23 cellular contexts compared by ENCODE assay signal in genomic region chr4:42809419-42810084, GRCh38.
DNase-seq lines count a peak whose midpoint lies in the region; ATAC-seq and TF ChIP-seq lines count a peak whose summit lies in the region.
"Had no signal": no experiment of that assay in that cellular context is flagged by ENCODE, and none has a peak within 500 bp of the region (broad histone marks: within the 10 kb centered on the region; RNA-seq: fewer than 3 reads in every experiment).

No MANE protein-coding gene starts in this region.

- H3K36me3 ChIP-seq in upper lobe of left lung: no peaks in the 10 kb centered on the region
- H3K36me3 ChIP-seq: BLaER1 treated with 17β-estradiol and CSF1 and Interleukin-3, amounts not matched to agents 10 nM and 100 nM had no signal

- no peak for DNase-seq in natural killer cell treated with Interleukin-12 subunit alpha and Interleukin-12 subunit beta and Interleukin-15 and Interleukin-18, amount 100 ng/mL, for 72 hours (ENCODE audit: low spot score)
- DNase-seq in natural killer cell (no peak), sciatic nerve (ENCODE audit: low spot score) (no peak), upper lobe of left lung (peak in 1 of 2 donors; percentile 37), left cardiac atrium (no peak), DMS153 treated with DMSO at 0.1 percent for 48 hours (lab: John Stamatoyannopoulos, UW; ENCODE audit: unreplicated experiment) (no peak)
- DNase-seq: AML-193; Caco-2; Calu3; CD4-positive, alpha-beta T cell; CD8-positive, alpha-beta T cell; DMS53; DMS79; DND-41; EL; GDM1 had no signal

- H3K27me3 ChIP-seq in upper lobe of left lung: no peaks in the 10 kb centered on the region
- H3K27me3 ChIP-seq: BLaER1 treated with 17β-estradiol and CSF1 and Interleukin-3, amounts not matched to agents 10 nM and 100 nM had no signal

- H3K36me3 Mint-ChIP-seq in natural killer cell treated with Interleukin-12 subunit alpha and Interleukin-12 subunit beta and Interleukin-15 and Interleukin-18, amount 100 ng/mL, for 72 hours: no peaks in the 10 kb centered on the region
- H3K36me3 Mint-ChIP-seq in natural killer cell: no peaks in the 10 kb centered on the region
- H3K36me3 Mint-ChIP-seq: CD8-positive, alpha-beta T cell had no signal

- no peaks in the 10 kb centered on the region for H3K9me3 Mint-ChIP-seq in natural killer cell treated with Interleukin-12 subunit alpha and Interleukin-12 subunit beta and Interleukin-15 and Interleukin-18, amount 100 ng/mL, for 72 hours
- H3K9me3 Mint-ChIP-seq in natural killer cell: peaks cover 0 to 3% of the 10 kb centered on the region in 2 donors
- H3K9me3 Mint-ChIP-seq: CD4-positive, alpha-beta T cell; CD8-positive, alpha-beta T cell had no signal

- TF ChIP-seq CTCF in natural killer cell (IDR thresholded peaks at IDR 0.05): no peak
- no peak for TF ChIP-seq CTCF in upper lobe of left lung (IDR thresholded peaks at IDR 0.05)

- no peak for TF ChIP-seq POLR2A in upper lobe of left lung (IDR thresholded peaks at IDR 0.05)

- H3K9me3 ChIP-seq in upper lobe of left lung: no peaks in the 10 kb centered on the region
- H3K9me3 ChIP-seq: A549; BLaER1 treated with 17β-estradiol and CSF1 and Interleukin-3, amounts not matched to agents 10 nM and 100 nM; Caco-2 had no signal

- no peak overlapping the region for H3K4me3 ChIP-seq in upper lobe of left lung
- H3K4me3 ChIP-seq: A549; BLaER1 treated with 17β-estradiol and CSF1 and Interleukin-3, amounts not matched to agents 10 nM and 100 nM; GM12878 had no signal

- H3K4me1 Mint-ChIP-seq in natural killer cell treated with Interleukin-12 subunit alpha and Interleukin-12 subunit beta and Interleukin-15 and Interleukin-18, amount 100 ng/mL, for 72 hours (ENCODE audit: low read depth in 2 of 2): no peaks in the 10 kb centered on the region
- H3K4me1 Mint-ChIP-seq in natural killer cell: no peaks in the 10 kb centered on the region
- H3K4me1 Mint-ChIP-seq: B cell had no signal

- intact Hi-C loops in natural killer cell (cut with micrococcal nuclease) (no loop called here), sciatic nerve (cut with DNase I) (no loop called here), left cardiac atrium (cut with DNase I) (no loop called here)

- no peak for TF ChIP-seq EP300 in upper lobe of left lung (IDR thresholded peaks at IDR 0.05)

- 83 to 88% methylated on average over 5 to 6 of the region's 7 CpGs for whole genome bisulfite sequencing in upper lobe of left lung, 2 donors

- H3K4me3 Mint-ChIP-seq in natural killer cell treated with Interleukin-12 subunit alpha and Interleukin-12 subunit beta and Interleukin-15 and Interleukin-18, amount 100 ng/mL, for 72 hours: no peak overlapping the region
- no peak overlapping the region for H3K4me3 Mint-ChIP-seq in natural killer cell
- H3K4me3 Mint-ChIP-seq: B cell; CD4-positive, alpha-beta T cell; CD8-positive, alpha-beta T cell had no signal

- ATAC-seq in natural killer cell treated with Interleukin-12 subunit alpha and Interleukin-12 subunit beta and Interleukin-15 and Interleukin-18, amount 100 ng/mL, for 72 hours: peak; percentile 20 to 56
- no peak for ATAC-seq in natural killer cell
- peak; percentile 32 for ATAC-seq in sciatic nerve
- peak; percentile 10 to 42 for ATAC-seq in upper lobe of left lung (ENCODE audit: low FRiP score in 2 of 2)
- ATAC-seq in HG03045 (IDR thresholded peaks at IDR 0.05; ENCODE audit: unreplicated experiment): no peak
- ATAC-seq in left cardiac atrium: no peak
- ATAC-seq: A549; CD8-positive, alpha-beta T cell; GM12878 had no signal

- no peak overlapping the region for H3K27ac ChIP-seq in upper lobe of left lung
- H3K27ac ChIP-seq: 22Rv1; A549; BLaER1 treated with 17β-estradiol and CSF1 and Interleukin-3, amounts not matched to agents 10 nM and 100 nM; C4-2B had no signal

- no peaks in the 10 kb centered on the region for H3K4me1 ChIP-seq in upper lobe of left lung
- H3K4me1 ChIP-seq: A549; BLaER1 treated with 17β-estradiol and CSF1 and Interleukin-3, amounts not matched to agents 10 nM and 100 nM; Caco-2 had no signal

- H3K27me3 Mint-ChIP-seq in natural killer cell treated with Interleukin-12 subunit alpha and Interleukin-12 subunit beta and Interleukin-15 and Interleukin-18, amount 100 ng/mL, for 72 hours: peaks cover 19 to 33% of the 10 kb centered on the region in 2 donors
- peaks cover 12 to 17% of the 10 kb centered on the region in 2 donors for H3K27me3 Mint-ChIP-seq in natural killer cell (ENCODE audit: low read depth in 2 of 2)

- no peak overlapping the region for H3K27ac Mint-ChIP-seq in natural killer cell treated with Interleukin-12 subunit alpha and Interleukin-12 subunit beta and Interleukin-15 and Interleukin-18, amount 100 ng/mL, for 72 hours
- no peak overlapping the region for H3K27ac Mint-ChIP-seq in natural killer cell
- H3K27ac Mint-ChIP-seq: B cell; CD4-positive, alpha-beta T cell; CD8-positive, alpha-beta T cell had no signal

Comparison
In these comparisons a context has a peak if more than half of its experiments do, and no peak if none do; other contexts are left out.
1. ATAC-seq: peak in natural killer cell treated with Interleukin-12 subunit alpha and Interleukin-12 subunit beta and Interleukin-15 and Interleukin-18, amount 100 ng/mL, for 72 hours (2 of 2), sciatic nerve (single experiment) and upper lobe of left lung (2 of 2); none in natural killer cell (0 of 3), HG03045 (single experiment) and left cardiac atrium (0 of 2).